Comparison of ENCODE assay signal across 1 cellular context in the genomic region with DNA sequence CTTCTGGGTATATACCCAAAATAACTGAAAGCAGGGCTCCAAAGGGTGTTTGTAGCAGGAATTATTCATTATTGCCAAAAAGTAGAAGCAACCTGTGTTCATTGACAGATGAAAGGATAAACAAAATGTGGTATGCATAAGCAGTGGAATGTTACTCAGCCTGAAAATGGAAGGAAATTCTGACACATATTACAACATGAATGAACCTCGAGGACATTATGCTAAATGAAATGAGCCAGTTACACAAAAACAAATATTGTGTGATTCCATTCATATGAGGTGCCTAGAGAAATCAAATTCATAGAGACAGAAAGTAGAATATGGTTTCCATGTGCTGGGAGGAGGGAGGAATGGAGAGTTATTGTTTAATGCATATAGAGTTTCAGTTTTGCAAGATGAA.
TF ChIP-seq lines count a peak whose summit lies in the region.

No MANE protein-coding gene starts in this region.

TF ChIP-seq in A549, 52 proteins besides CTCF, POLR2A, EP300 and RAD21 (continued from another document):
- TF ChIP-seq, protein P1, sequence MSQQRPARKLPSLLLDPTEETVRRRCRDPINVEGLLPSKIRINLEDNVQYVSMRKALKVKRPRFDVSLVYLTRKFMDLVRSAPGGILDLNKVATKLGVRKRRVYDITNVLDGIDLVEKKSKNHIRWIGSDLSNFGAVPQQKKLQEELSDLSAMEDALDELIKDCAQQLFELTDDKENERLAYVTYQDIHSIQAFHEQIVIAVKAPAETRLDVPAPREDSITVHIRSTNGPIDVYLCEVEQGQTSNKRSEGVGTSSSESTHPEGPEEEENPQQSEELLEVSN (IDR thresholded peaks at IDR 0.05; ENCODE audit: borderline replicate concordance, low read depth) = no peak
